Comparison of ENCODE assay signal across 24 cellular contexts in the genomic region with DNA sequence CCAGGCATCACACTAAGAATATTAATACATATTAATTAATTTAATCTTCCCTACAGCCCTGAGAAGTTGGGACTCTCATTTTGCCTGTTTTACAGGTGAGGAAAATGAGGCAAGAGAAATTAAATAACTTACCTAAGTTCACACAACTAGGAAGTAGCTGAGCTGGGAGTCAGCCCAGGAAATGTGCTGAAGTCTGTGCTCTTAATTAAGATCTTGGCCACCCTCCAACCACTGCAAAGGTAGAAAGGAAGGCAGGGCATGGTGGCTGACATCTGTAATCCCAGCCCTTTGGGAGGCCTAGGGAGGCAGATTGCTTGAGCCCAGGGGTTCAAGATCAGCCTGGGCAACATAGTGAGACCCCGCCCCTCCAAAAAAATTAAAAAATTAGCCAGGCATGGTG. TPM values are rescaled to one million over a fixed set of nuclear protein-coding genes. Genes with fewer than 3 reads are reported as not detected.
DNase-seq lines count a peak whose midpoint lies in the region; ATAC-seq, FAIRE-seq and TF ChIP-seq lines count a peak whose summit lies in the region.
"Had no signal": no experiment of that assay in that cellular context is flagged by ENCODE, and none has a peak within 500 bp of the region (broad histone marks: within the 10 kb centered on the region; RNA-seq: fewer than 3 reads in every experiment).

No MANE protein-coding gene starts in this region.

- TF ChIP-seq RAD21 in Ishikawa (IDR thresholded peaks at IDR 0.05; ENCODE audit: low read depth) (no peak), SK-N-SH (IDR thresholded peaks at IDR 0.05; ENCODE audit: low read length) (no peak)

- H3K9me2 ChIP-seq in SK-N-SH = no peaks in the 10 kb centered on the region

- H3K9me3 ChIP-seq in lung (ENCODE audit: control insufficient read depth in 2 of 2, insufficient read depth in 1 of 2, low read length in 1 of 2) (peaks cover 0 to 2% of the 10 kb centered on the region in 2 donors), SK-N-SH (no peaks in the 10 kb centered on the region)
- H3K9me3 ChIP-seq: BE2C, breast epithelium, ovary had no signal

- no peaks in the 10 kb centered on the region for H3K79me2 ChIP-seq in SK-N-SH (ENCODE audit: insufficient read depth)

- H4K20me1 ChIP-seq in SK-N-SH (ENCODE audit: insufficient read depth) = no peaks in the 10 kb centered on the region

- 100% methylated on average over 1 of the region's 1 CpG for WGBS in lung, 2 donors
- 20% methylated on average over 1 of the region's 1 CpG for WGBS in SK-N-SH (ENCODE audit: low lambda C conversion rate)

- H3K27me3 ChIP-seq in bronchial epithelial cell (ENCODE audit: control insufficient read depth, insufficient read depth, low read length) (no peaks in the 10 kb centered on the region), lung (ENCODE audit: control insufficient read depth, insufficient read depth) (no peaks in the 10 kb centered on the region), SK-N-SH (ENCODE audit: insufficient read depth) (no peaks in the 10 kb centered on the region)
- H3K27me3 ChIP-seq: BE2C, breast epithelium, ovary had no signal

- H3K36me3 ChIP-seq in bronchial epithelial cell (ENCODE audit: control insufficient read depth, insufficient read depth, low read length) = no peaks in the 10 kb centered on the region
- no peaks in the 10 kb centered on the region for H3K36me3 ChIP-seq in lung (ENCODE audit: control insufficient read depth in 2 of 2, insufficient read depth in 2 of 2, low read length in 2 of 2)
- H3K36me3 ChIP-seq in SK-N-SH (replicated peaks in 1 of 2; ENCODE audit: control insufficient read depth in 1 of 2, insufficient read depth in 2 of 2, low read length in 1 of 2) = no peaks in the 10 kb centered on the region
- H3K36me3 ChIP-seq: BE2C, breast epithelium, ovary had no signal

- no peak overlapping the region for H2AFZ ChIP-seq in SK-N-SH (ENCODE audit: low read depth)

- H3K4me1 ChIP-seq in lung (ENCODE audit: control insufficient read depth in 2 of 2, insufficient read depth in 2 of 2, low read length in 2 of 2) = peaks cover 0 to 3% of the 10 kb centered on the region in 2 donors
- H3K4me1 ChIP-seq in SK-N-SH (ENCODE audit: control insufficient read depth in 1 of 2, insufficient read depth in 2 of 2, low read depth in 1 of 2, low read length in 1 of 2) = peaks cover 0 to 6% of the 10 kb centered on the region in 2 experiments; a peak in 1 of 4 replicates
- H3K4me1 ChIP-seq: BE2C, breast epithelium had no signal

- TF ChIP-seq CTCF in bronchial epithelial cell (IDR thresholded peaks at IDR 0.05; ENCODE audit: insufficient read depth, low read length, severe bottlenecking) (no peak), lung (IDR thresholded peaks at IDR 0.05; ENCODE audit: control extremely low read depth, extremely low read depth) (no peak), SK-N-SH (IDR thresholded peaks at IDR 0.05) (no peak)

- CTCF ChIA-PET in SK-N-SH (lab: Yijun Ruan, JAX) = no interaction called here

- POLR2A ChIA-PET in SK-N-SH (lab: Yijun Ruan, JAX) = no interaction called here

- H3F3A ChIP-seq in SK-N-SH (replicated peaks; ENCODE audit: insufficient read depth) = no peaks in the 10 kb centered on the region

- TF ChIP-seq EP300 in Ishikawa (IDR thresholded peaks at IDR 0.05; ENCODE audit: borderline replicate concordance) (no peak), SK-N-SH (IDR thresholded peaks at IDR 0.05; ENCODE audit: borderline replicate concordance in 1 of 2, low read depth in 1 of 2, low read length in 1 of 2) (no peak)

- H3K4me3 ChIP-seq in bronchial epithelial cell (ENCODE audit: low read depth, low read length) (no peak overlapping the region), lung (no peak overlapping the region), SK-N-SH (ENCODE audit: low read depth in 2 of 2, low read length in 1 of 2) (no peak overlapping the region)
- H3K4me3 ChIP-seq: breast epithelium, ovary had no signal

- peak; percentile 39 for DNase-seq in NCI-H2029 (lab: John Stamatoyannopoulos, UW)
- no peak for DNase-seq in NCI-H2029 treated with DMSO at 0.1 percent for 48 hours (lab: John Stamatoyannopoulos, UW)
- DNase-seq in bronchial epithelial cell (ENCODE audit: low read depth) = peak; percentile 40
- peak; percentile 45 for DNase-seq in lung (ENCODE audit: low spot score)
- no peak for DNase-seq in SK-N-SH
- no peak for DNase-seq in OCI-M2 (lab: John Stamatoyannopoulos, UW; ENCODE audit: unreplicated experiment)
- DNase-seq: activated CD4-positive, alpha-beta T cell treated with anti-CD3 and anti-CD28 coated beads, Interleukin-2, amount 10 ng/mL, durations not matched to agents 7 days and 5 days; BE2C; erythroblast; MM.1S; NCI-H526 treated with DMSO at 0.1 percent for 48 hours; ovary; T-helper 2 cell had no signal

- FAIRE-seq in bronchial epithelial cell (lab: Jason Lieb, UNC) = no peak
- FAIRE-seq: frontal cortex, GM12891, GM19239, keratinocyte had no signal

- H3K9ac ChIP-seq in SK-N-SH = no peak overlapping the region

- no peak overlapping the region for H3K4me2 ChIP-seq in SK-N-SH

- ATAC-seq in lung (ENCODE audit: insufficient read depth, low FRiP score) = no peak
- ATAC-seq in HG02840 (IDR thresholded peaks at IDR 0.05; ENCODE audit: low FRiP score, unreplicated experiment) = no peak
- ATAC-seq: natural killer cell treated with Interleukin-12 subunit alpha and Interleukin-12 subunit beta and Interleukin-15 and Interleukin-18, amount 100 ng/mL, for 72 hours; sciatic nerve had no signal

- H3K27ac ChIP-seq in lung (ENCODE audit: low read depth in 1 of 2, low read length in 1 of 2) (no peak overlapping the region), SK-N-SH (ENCODE audit: low read depth in 2 of 2, low read length in 1 of 2) (no peak overlapping the region)
- H3K27ac ChIP-seq: breast epithelium, HL-60, ovary, VCaP had no signal

TF ChIP-seq in Ishikawa, 13 proteins besides CTCF, POLR2A, EP300 and RAD21 (continues in another document):
- TF ChIP-seq NFIC (IDR thresholded peaks at IDR 0.05) = 0 out of 2 replicates have a peak, but pooled peaks have one; percentile 14
- no peak for TF ChIP-seq TEAD4 (IDR thresholded peaks at IDR 0.05)
- TF ChIP-seq USF1 (IDR thresholded peaks at IDR 0.05) = no peak
- TF ChIP-seq CREB1 (IDR thresholded peaks at IDR 0.05; ENCODE audit: low read depth) = no peak

TF ChIP-seq in SK-N-SH, 30 proteins besides CTCF, POLR2A, EP300 and RAD21:
- TF ChIP-seq, protein P1, sequence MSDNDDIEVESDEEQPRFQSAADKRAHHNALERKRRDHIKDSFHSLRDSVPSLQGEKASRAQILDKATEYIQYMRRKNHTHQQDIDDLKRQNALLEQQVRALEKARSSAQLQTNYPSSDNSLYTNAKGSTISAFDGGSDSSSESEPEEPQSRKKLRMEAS (IDR thresholded peaks at IDR 0.05; ENCODE audit: low read depth) = no peak
TF ChIP-seq in SK-N-SH: peak in this region for 0.

RNA-seq across cellular contexts. Expression of gene MGAT4A, which starts 12.9 kb away (rescaled TPM):
- 3.9 and 6.0 TPM in 2 replicates for total RNA-seq in bronchial epithelial cell
- total RNA-seq in lung = 10 to 100 TPM; 40.2 to 43.7 TPM
- polyA plus RNA-seq in lung = 10 to 100 TPM; 16.1 to 23.5 TPM
- 0.05 and 0.07 TPM in 2 replicates for polyA plus RNA-seq in SK-N-SH (2012; rRNA removed)
- polyA plus RNA-seq in SK-N-SH (2012; cell fraction: cytosol; rRNA removed) = 0.09 and 0.33 TPM in 2 replicates
- polyA plus RNA-seq in SK-N-SH (2012; cell fraction: nucleus; rRNA removed) = 0.13 and 0.37 TPM in 2 replicates

Comparison
In these comparisons a context has a peak if more than half of its experiments do, and no peak if none do; other contexts are left out.
1. DNase-seq: peak in NCI-H2029 (single experiment), bronchial epithelial cell (single experiment) and lung (single experiment); none in NCI-H2029 treated with DMSO at 0.1 percent for 48 hours (single experiment), SK-N-SH (single experiment) and OCI-M2 (single experiment).